Comparison of ENCODE assay signal across 1 cellular context in genomic region chr5:172048539-172049101, GRCh38.
TF ChIP-seq lines count a peak whose summit lies in the region.

No MANE protein-coding gene starts in this region.

TF ChIP-seq in endothelial cell of umbilical vein, 7 proteins besides CTCF, POLR2A, EP300 and RAD21:
- TF ChIP-seq FOS (IDR thresholded peaks at IDR 0.05; ENCODE audit: borderline replicate concordance, insufficient read depth, low read length) (peak; percentile 85), GATA2 (IDR thresholded peaks at IDR 0.05; ENCODE audit: insufficient read depth, insufficient read length, low read depth, low read length) (peak; percentile 94), MAX (IDR thresholded peaks at IDR 0.05; ENCODE audit: insufficient read depth, insufficient read length) (no peak), EZH2 (IDR thresholded peaks at IDR 0.05; ENCODE audit: borderline replicate concordance, low read depth, low read length, severe bottlenecking) (no peak), POLR2AphosphoS5 (IDR thresholded peaks at IDR 0.05; ENCODE audit: insufficient read depth, low read depth, low read length) (peak; percentile 87), JUN (IDR thresholded peaks at IDR 0.05; ENCODE audit: borderline replicate concordance, insufficient read depth, insufficient read length, low read depth) (peak; percentile 23)
